11 cellular contexts compared by ENCODE assay signal in genomic region chr16:66630561-66631260, GRCh38. TPM values are rescaled to one million over a fixed set of nuclear protein-coding genes. Genes with fewer than 3 reads are reported as not detected.
"Had no signal": no experiment of that assay in that cellular context is flagged by ENCODE, and none has a peak within 500 bp of the region (broad histone marks: within the 10 kb centered on the region; RNA-seq: fewer than 3 reads in every experiment).

No MANE protein-coding gene starts in this region.

RNA-seq across cellular contexts. Expression of gene CMTM2, which starts 51.4 kb away (rescaled TPM):
- total RNA-seq: hepatocyte, left colon, left lobe of liver, left ventricle myocardium inferior, left ventricle myocardium superior, lung microvascular endothelial cell, mammary epithelial cell, mucosa of gallbladder, myocyte had no signal
- polyA plus RNA-seq: heart right ventricle, keratinocyte had no signal
